ENCODE assay signal across 18 cellular contexts in genomic region chr3:152255290-152255689, GRCh38. TPM values are rescaled to one million over a fixed set of nuclear protein-coding genes. Genes with fewer than 3 reads are reported as not detected.
DNase-seq lines count a peak whose midpoint lies in the region; ATAC-seq and TF ChIP-seq lines count a peak whose summit lies in the region.
"Had no signal": no experiment of that assay in that cellular context is flagged by ENCODE, and none has a peak within 500 bp of the region (broad histone marks: within the 10 kb centered on the region; RNA-seq: fewer than 3 reads in every experiment).

No MANE protein-coding gene starts in this region.

- H3K36me3 Mint-ChIP-seq in CD14-positive monocyte (peaks cover 5 to 16% of the 10 kb centered on the region in 2 donors), immature natural killer cell (no peaks in the 10 kb centered on the region)
- peaks cover 6% of the 10 kb centered on the region for H3K36me3 Mint-ChIP-seq in CD8-positive, alpha-beta T cell
- no peaks in the 10 kb centered on the region for H3K36me3 Mint-ChIP-seq in activated CD4-positive, alpha-beta memory T cell treated with anti-CD3 and anti-CD28 coated beads for 36 hours

- intact Hi-C loops in CD14-positive monocyte (cut with micrococcal nuclease) = no loop called here
- intact Hi-C loops in CD8-positive, alpha-beta T cell (cut with DNase I, micrococcal nuclease) = loop anchor here (5.0 to 10.0 kb wide), 2 partner anchors 42 to 1050 kb away; partner anchors contain the start of gene GPR171 (in 1 of the 2)
- intact Hi-C loops in activated CD4-positive, alpha-beta memory T cell treated with anti-CD3 and anti-CD28 coated beads for 36 hours (cut with micrococcal nuclease) = loop anchor here (5.0 kb wide), 4 partner anchors 948 to 1518 kb away; partner anchors contain the start of genes GPR171 and SIAH2
- intact Hi-C loops in dorsolateral prefrontal cortex (cut with DNase I) = no loop called here

- DNase-seq in CD14-positive monocyte (ENCODE audit: low spot score) (no peak), immature natural killer cell (no peak), dorsolateral prefrontal cortex (no peak), NCI-H2107 (lab: John Stamatoyannopoulos, UW) (no peak)
- DNase-seq in CD8-positive, alpha-beta T cell = no peak
- DNase-seq in activated CD4-positive, alpha-beta memory T cell treated with anti-CD3 and anti-CD28 coated beads for 36 hours = no peak
- DNase-seq: aorta; cerebellar nuclear complex; left colon; NCI-H1417 treated with DMSO at 0.1 percent for 48 hours; NCI-H2171 treated with DMSO at 0.1 percent for 48 hours; posterior cingulate gyrus; stimulated activated CD4-positive, alpha-beta T cell treated with anti-CD3 and anti-CD28 coated beads, Interleukin-1b, Interleukin-23, amount 100 ng/mL, for 48 hours; upper lobe of right lung had no signal

- H3K4me3 ChIP-seq in CD8-positive, alpha-beta T cell (ENCODE audit: low read depth, low read length) = peak overlapping the region; percentile 26
- H3K4me3 ChIP-seq in dorsolateral prefrontal cortex = no peak overlapping the region
- H3K4me3 ChIP-seq: upper lobe of right lung had no signal

- H3K4me3 Mint-ChIP-seq in CD14-positive monocyte (no peak overlapping the region), immature natural killer cell (peak overlapping the region; percentile 79 to 89 (median 80))
- peak overlapping the region; percentile 60 for H3K4me3 Mint-ChIP-seq in CD8-positive, alpha-beta T cell
- H3K4me3 Mint-ChIP-seq in activated CD4-positive, alpha-beta memory T cell treated with anti-CD3 and anti-CD28 coated beads for 36 hours = peak overlapping the region; percentile 50

- H3K36me3 ChIP-seq in CD8-positive, alpha-beta T cell (ENCODE audit: insufficient read depth, low read length) = no peaks in the 10 kb centered on the region
- H3K36me3 ChIP-seq: upper lobe of right lung had no signal

- no peak for TF ChIP-seq CTCF in CD14-positive monocyte (IDR thresholded peaks at IDR 0.05)
- TF ChIP-seq CTCF in CD8-positive, alpha-beta T cell (IDR thresholded peaks at IDR 0.05) = no peak
- TF ChIP-seq CTCF in dorsolateral prefrontal cortex (IDR thresholded peaks at IDR 0.05 in 54 of 56, conservative IDR thresholded peaks at IDR 0.05 in 2 of 56; ENCODE audit: low read depth in 1 of 56, partially characterized antibody in 56 of 56) = no peak

- H3K27me3 Mint-ChIP-seq in CD14-positive monocyte (ENCODE audit: low read depth in 3 of 3) = no peaks in the 10 kb centered on the region
- H3K27me3 Mint-ChIP-seq in CD8-positive, alpha-beta T cell (ENCODE audit: low read depth) = no peaks in the 10 kb centered on the region
- no peaks in the 10 kb centered on the region for H3K27me3 Mint-ChIP-seq in activated CD4-positive, alpha-beta memory T cell treated with anti-CD3 and anti-CD28 coated beads for 36 hours
- H3K27me3 Mint-ChIP-seq in immature natural killer cell (ENCODE audit: low read depth in 3 of 3) = peaks cover 0 to 11% (median 6%) of the 10 kb centered on the region in 3 donors

- ATAC-seq in CD8-positive, alpha-beta T cell = peak; percentile 12
- ATAC-seq in HG02938 (IDR thresholded peaks at IDR 0.05; ENCODE audit: unreplicated experiment) = no peak
- ATAC-seq: activated CD4-positive, CD25-positive, alpha-beta regulatory T cell treated with anti-CD3 and anti-CD28 coated beads, Interleukin-2, amount 50 U/mL, for 24 hours; HepG2; left colon; Panc1; upper lobe of right lung had no signal

- CTCF ChIA-PET in CD8-positive, alpha-beta T cell (lab: Charles Lee) = interaction anchor here (1.5 to 2.4 kb wide), 3 partner anchors 11 to 72 kb away, joined by 3 to 10 read pairs (median 5); no protein-coding TSS in a partner anchor
- CTCF ChIA-PET in activated CD4-positive, alpha-beta memory T cell treated with anti-CD3 and anti-CD28 coated beads for 36 hours (lab: Charles Lee) = interaction anchor here (1.2 to 3.0 kb wide), 3 partner anchors 11 to 189 kb away, joined by 3 to 9 read pairs (median 6); no protein-coding TSS in a partner anchor

- peaks cover 79% of the 10 kb centered on the region for H3K4me1 Mint-ChIP-seq in CD14-positive monocyte
- H3K4me1 Mint-ChIP-seq in CD8-positive, alpha-beta T cell (ENCODE audit: low read depth) = peaks cover 91% of the 10 kb centered on the region
- H3K4me1 Mint-ChIP-seq in activated CD4-positive, alpha-beta memory T cell treated with anti-CD3 and anti-CD28 coated beads for 36 hours (ENCODE audit: low read depth) = peaks cover 85% of the 10 kb centered on the region
- peaks cover 91 to 97% of the 10 kb centered on the region in 2 donors for H3K4me1 Mint-ChIP-seq in immature natural killer cell

- no peaks in the 10 kb centered on the region for H3K9me3 Mint-ChIP-seq in CD14-positive monocyte
- H3K9me3 Mint-ChIP-seq in CD8-positive, alpha-beta T cell = peaks cover 2% of the 10 kb centered on the region
- H3K9me3 Mint-ChIP-seq in activated CD4-positive, alpha-beta memory T cell treated with anti-CD3 and anti-CD28 coated beads for 36 hours = no peaks in the 10 kb centered on the region
- H3K9me3 Mint-ChIP-seq in immature natural killer cell = peaks cover 0 to 3% (median 0%) of the 10 kb centered on the region in 6 donors

- no peaks in the 10 kb centered on the region for H3K9me3 ChIP-seq in CD8-positive, alpha-beta T cell (ENCODE audit: low read length)
- H3K9me3 ChIP-seq: upper lobe of right lung had no signal

- H3K27ac Mint-ChIP-seq in CD14-positive monocyte (peak overlapping the region in 6 of 7 donors; percentile 79 to 96 (median 88)), immature natural killer cell (peak overlapping the region; percentile 84 to 95 (median 90))
- peak overlapping the region; percentile 97 for H3K27ac Mint-ChIP-seq in CD8-positive, alpha-beta T cell
- peak overlapping the region; percentile 95 for H3K27ac Mint-ChIP-seq in activated CD4-positive, alpha-beta memory T cell treated with anti-CD3 and anti-CD28 coated beads for 36 hours

- H3K4me1 ChIP-seq in CD8-positive, alpha-beta T cell (ENCODE audit: insufficient read depth, low read length) = peaks cover 76% of the 10 kb centered on the region

- peak overlapping the region; percentile 10 for H3K27ac ChIP-seq in CD8-positive, alpha-beta T cell (ENCODE audit: low read depth, low read length)
- no peak overlapping the region for H3K27ac ChIP-seq in dorsolateral prefrontal cortex
- H3K27ac ChIP-seq: upper lobe of right lung had no signal

- H3K27me3 ChIP-seq in CD8-positive, alpha-beta T cell (ENCODE audit: insufficient read depth, low read length) = no peaks in the 10 kb centered on the region
- H3K27me3 ChIP-seq in dorsolateral prefrontal cortex = no peaks in the 10 kb centered on the region
- H3K27me3 ChIP-seq: upper lobe of right lung had no signal

- POLR2A ChIA-PET in CD8-positive, alpha-beta T cell (lab: Charles Lee) = interaction anchor here (0.6 to 10.1 kb wide), 7 partner anchors 8 to 62 kb away, joined by 3 to 108 read pairs (median 3); partner anchors contain the start of gene MBNL1
- POLR2A ChIA-PET in activated CD4-positive, alpha-beta memory T cell treated with anti-CD3 and anti-CD28 coated beads for 36 hours (lab: Charles Lee) = interaction anchor here (1.4 to 9.8 kb wide), 3 partner anchors 11 to 55 kb away, joined by 3 to 130 read pairs (median 47); partner anchors contain the start of gene MBNL1

RNA-seq across cellular contexts. Expression of gene MBNL1, which starts 13.4 kb away (rescaled TPM):
- polyA plus RNA-seq in CD14-positive monocyte (100 to 1,000 TPM; 191 to 204 TPM), immature natural killer cell (100 to 1,000 TPM; 270 to 399 (median 286) TPM)
- 100 to 1,000 TPM; 515 to 529 TPM for total RNA-seq in CD8-positive, alpha-beta T cell
- 100 to 1,000 TPM; 290 to 302 TPM for total RNA-seq in activated CD4-positive, alpha-beta memory T cell treated with anti-CD3 and anti-CD28 coated beads for 36 hours
- total RNA-seq in dorsolateral prefrontal cortex = 100 to 1,000 TPM; 106 to 168 (median 132) TPM

Comparison
In these comparisons a context has a peak if more than half of its experiments do, and no peak if none do; other contexts are left out.
1. H3K4me3 Mint-ChIP-seq: peak in CD8-positive, alpha-beta T cell (single experiment), activated CD4-positive, alpha-beta memory T cell treated with anti-CD3 and anti-CD28 coated beads for 36 hours (single experiment) and immature natural killer cell (5 of 5); none in CD14-positive monocyte (0 of 2).
2. intact Hi-C loops: an anchor here in CD8-positive, alpha-beta T cell (5.0 to 10.0 kb wide) and activated CD4-positive, alpha-beta memory T cell treated with anti-CD3 and anti-CD28 coated beads for 36 hours (5.0 kb wide); none called in CD14-positive monocyte and dorsolateral prefrontal cortex.
3. Peak in every context shown above with its lines, with median percentiles within 50 percentile points of each other: H3K27ac Mint-ChIP-seq.